In the genomic region with DNA sequence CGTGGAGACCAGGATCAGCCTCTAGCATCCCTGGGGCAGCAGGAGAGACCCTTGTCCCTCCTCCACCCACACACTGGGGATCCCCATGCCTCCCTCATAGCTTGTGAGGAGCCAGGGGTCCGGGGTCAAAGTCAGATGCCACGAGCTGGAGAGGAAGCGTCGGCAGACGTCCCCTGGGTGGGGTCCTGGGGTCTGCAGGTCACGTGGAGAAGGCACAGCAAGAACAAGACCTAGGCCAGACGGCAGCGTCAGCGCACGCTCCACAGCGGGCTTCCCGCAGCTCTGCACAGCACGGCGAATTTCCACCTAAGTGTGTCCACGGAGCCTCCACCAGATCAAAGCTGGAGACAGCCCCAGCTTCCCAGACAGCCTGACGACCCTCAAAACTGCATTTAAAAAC, we compare ENCODE assay signal across 22 cellular contexts.
"Had no signal": no experiment of that assay in that cellular context is flagged by ENCODE, and none has a peak within 500 bp of the region (broad histone marks: within the 10 kb centered on the region; RNA-seq: fewer than 3 reads in every experiment).

No MANE protein-coding gene starts in this region.

- H3K4me1 ChIP-seq: left ventricle myocardium inferior, prostate gland, suprapubic skin, transverse colon had no signal

- H3K27me3 ChIP-seq: hepatocyte, neutrophil, ovary had no signal

- H3K4me3 ChIP-seq: hepatocyte, left ventricle myocardium inferior, ovary, prostate gland, spleen, suprapubic skin, transverse colon had no signal

- H3K4me2 ChIP-seq: hepatocyte had no signal

- H3K27ac Mint-ChIP-seq: activated naive CD4-positive, alpha-beta T cell treated with anti-CD3 and anti-CD28 coated beads for 36 hours; mesothelial cell of epicardium had no signal

- H3K9me3 Mint-ChIP-seq: mesothelial cell of epicardium had no signal

- H3K27ac ChIP-seq: hepatocyte, left ventricle myocardium inferior, neutrophil, ovary, prostate gland, spleen, suprapubic skin, transverse colon had no signal

- DNase-seq: activated CD4-positive, alpha-beta T cell treated with anti-CD3 and anti-CD28 coated beads for 1 hour; activated effector memory CD4-positive, alpha-beta T cell treated with Interleukin-2 at 50 U/mL for 16 hours; activated naive CD4-positive, alpha-beta T cell treated with anti-CD3 and anti-CD28 coated beads for 36 hours; activated T-cell treated with anti-CD3 and anti-CD28 coated beads, Interleukin-2, amount 50 U/mL, for 4 hours; dermis blood vessel endothelial cell; effector CD8-positive, alpha-beta T cell; foreskin melanocyte; kidney glomerular epithelial cell; left ventricle myocardium inferior; naive thymus-derived CD8-positive, alpha-beta T cell; ovary; spleen; stimulated activated naive CD8-positive, alpha-beta T cell treated with anti-CD3 and anti-CD28 coated beads, Interleukin-15, amount 100 ng/mL, for 72 hours; T-helper 9 cell; transverse colon had no signal

- H3K4me3 Mint-ChIP-seq: activated naive CD4-positive, alpha-beta T cell treated with anti-CD3 and anti-CD28 coated beads for 36 hours; activated T-cell treated with anti-CD3 and anti-CD28 coated beads, Interleukin-2, amount 50 U/mL, for 4 hours; mesothelial cell of epicardium; naive thymus-derived CD8-positive, alpha-beta T cell; stimulated activated effector memory CD8-positive, alpha-beta T cell treated with anti-CD3 and anti-CD28 coated beads, Interleukin-12 subunit alpha, Interleukin-12 subunit beta, amount 100 ng/mL, for 72 hours; stimulated activated naive CD8-positive, alpha-beta T cell treated with anti-CD3 and anti-CD28 coated beads, Interleukin-15, amount 100 ng/mL, for 72 hours had no signal

- H3K9me3 ChIP-seq: ovary, prostate gland had no signal

- H3K36me3 Mint-ChIP-seq: mesothelial cell of epicardium had no signal

- H3K36me3 ChIP-seq: left ventricle myocardium inferior, neutrophil, ovary, prostate gland, spleen, suprapubic skin, transverse colon had no signal

- H3K4me1 Mint-ChIP-seq: stimulated activated effector memory CD8-positive, alpha-beta T cell treated with anti-CD3 and anti-CD28 coated beads, Interleukin-12 subunit alpha, Interleukin-12 subunit beta, amount 100 ng/mL, for 72 hours had no signal

- ATAC-seq: activated T-cell treated with anti-CD3 and anti-CD28 coated beads, Interleukin-2, amount 50 U/mL, for 4 hours; esophagus mucosa; naive thymus-derived CD8-positive, alpha-beta T cell; stimulated activated effector memory CD8-positive, alpha-beta T cell treated with anti-CD3 and anti-CD28 coated beads, Interleukin-12 subunit alpha, Interleukin-12 subunit beta, amount 100 ng/mL, for 72 hours; stimulated activated naive CD8-positive, alpha-beta T cell treated with anti-CD3 and anti-CD28 coated beads, Interleukin-15, amount 100 ng/mL, for 72 hours had no signal

- H3K79me2 ChIP-seq: hepatocyte had no signal

- H3K27me3 Mint-ChIP-seq: naive thymus-derived CD8-positive, alpha-beta T cell; stimulated activated naive CD8-positive, alpha-beta T cell treated with anti-CD3 and anti-CD28 coated beads, Interleukin-15, amount 100 ng/mL, for 72 hours had no signal
